Comparison of ENCODE assay signal across 9 cellular contexts in the genomic region with DNA sequence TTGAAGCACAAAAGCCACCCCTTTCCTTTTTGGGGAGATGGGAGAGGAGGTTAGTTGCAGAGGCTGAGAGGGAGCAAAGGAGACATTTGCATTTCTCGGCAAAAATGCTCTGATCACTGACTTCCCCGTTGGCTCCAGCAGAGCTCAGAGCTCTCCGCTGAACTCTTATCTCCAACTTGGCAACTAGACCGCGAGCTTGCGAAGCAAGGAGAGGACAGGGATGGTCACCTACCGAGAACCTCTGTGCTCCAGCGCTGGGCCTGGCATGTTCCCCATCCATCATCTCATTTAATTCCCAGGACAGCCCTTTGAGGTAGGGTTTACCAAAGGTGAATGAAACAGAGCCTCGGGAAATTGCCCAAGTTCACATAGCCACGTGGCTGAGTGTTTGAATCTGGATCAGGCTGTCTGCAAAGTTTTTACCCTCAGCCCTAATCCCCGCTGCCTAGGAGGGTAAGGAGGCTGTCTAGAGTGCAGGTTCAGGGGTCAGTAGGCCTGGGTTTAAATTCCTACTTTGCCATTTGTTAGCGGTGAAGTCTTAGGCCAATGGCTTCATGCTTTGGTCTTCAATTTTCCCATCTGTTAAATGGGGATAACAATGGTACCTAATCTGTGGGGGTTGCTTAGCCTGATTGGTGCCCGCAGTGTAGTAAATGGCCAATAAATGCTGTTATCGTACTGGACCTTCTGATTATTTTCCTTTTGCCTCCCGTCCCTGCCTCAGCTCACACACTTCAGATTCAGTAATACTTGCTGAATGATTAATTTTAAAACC. TPM values are rescaled to one million over a fixed set of nuclear protein-coding genes. Genes with fewer than 3 reads are reported as not detected.
DNase-seq lines count a peak whose midpoint lies in the region; ATAC-seq and TF ChIP-seq lines count a peak whose summit lies in the region.
"Had no signal": no experiment of that assay in that cellular context is flagged by ENCODE, and none has a peak within 500 bp of the region (broad histone marks: within the 10 kb centered on the region; RNA-seq: fewer than 3 reads in every experiment).

No MANE protein-coding gene starts in this region.

- ATAC-seq in CD4-positive, alpha-beta T cell (ENCODE audit: poor library complexity) = peak; percentile 11

- peak overlapping the region; percentile 71 for H3K4me3 Mint-ChIP-seq in CD4-positive, alpha-beta T cell

- H3K36me3 Mint-ChIP-seq in CD4-positive, alpha-beta T cell (ENCODE audit: low read depth) = no peaks in the 10 kb centered on the region

- no peak overlapping the region for H3K27ac ChIP-seq in CD4-positive, alpha-beta T cell (ENCODE audit: low read depth, low read length)
- no peak overlapping the region for H3K27ac ChIP-seq in esophagus squamous epithelium

- no peak for DNase-seq in CD4-positive, alpha-beta T cell
- DNase-seq in OCI-M1 (lab: John Stamatoyannopoulos, UW) (peak; percentile 71), esophagus squamous epithelium (lab: John Stamatoyannopoulos, UW) (no peak), NAMALWA (ENCODE audit: low spot score) (no peak), GM20000 (ENCODE audit: low spot score) (no peak), GM10248 (ENCODE audit: extremely low spot score) (no peak)
- DNase-seq in stimulated activated CD4-positive, alpha-beta T cell treated with anti-CD3 and anti-CD28 coated beads, Interleukin-2, amount 100 ng/mL, for 48 hours = no peak
- DNase-seq: activated effector memory CD4-positive, alpha-beta T cell treated with Interleukin-2 at 50 U/mL for 16 hours had no signal

- peaks cover 54% of the 10 kb centered on the region for H3K27me3 Mint-ChIP-seq in CD4-positive, alpha-beta T cell

- H3K27me3 ChIP-seq in CD4-positive, alpha-beta T cell (ENCODE audit: control insufficient read depth, insufficient read depth, low read length) = peaks cover 47% of the 10 kb centered on the region
- H3K27me3 ChIP-seq in esophagus squamous epithelium = peaks cover 0 to 45% (median 23%) of the 10 kb centered on the region in 4 donors
- H3K27me3 ChIP-seq in neuron (ENCODE audit: insufficient read depth, low read length) = peaks cover 52% of the 10 kb centered on the region

- H3K9me3 Mint-ChIP-seq in CD4-positive, alpha-beta T cell = no peaks in the 10 kb centered on the region

- no peak for TF ChIP-seq CTCF in CD4-positive, alpha-beta T cell (IDR thresholded peaks at IDR 0.05)
- TF ChIP-seq CTCF in esophagus squamous epithelium (IDR thresholded peaks at IDR 0.05) = no peak
- TF ChIP-seq CTCF in GM20000 (IDR thresholded peaks at IDR 0.05; ENCODE audit: extremely low read depth, missing control alignments) = no peak
- no peak for TF ChIP-seq CTCF in GM10248 (IDR thresholded peaks at IDR 0.05; ENCODE audit: control extremely low read depth, extremely low read depth, low read depth, missing control alignments)

- POLR2A ChIA-PET in CD4-positive, alpha-beta T cell (lab: Charles Lee) = interaction anchor here (1.2 kb wide), 1 partner anchor 32 kb away, joined by 3 read pairs; a partner anchor contains a TSS
- POLR2A ChIA-PET in GM10248 (lab: Yijun Ruan, JAX) = interaction anchor here (0.9 kb wide), 1 partner anchor 32 kb away, joined by 3 read pairs; a partner anchor contains a TSS

- CTCF ChIA-PET in CD4-positive, alpha-beta T cell (lab: Charles Lee) = no interaction called here
- CTCF ChIA-PET in GM10248 (lab: Yijun Ruan, JAX) = no interaction called here

- no peaks in the 10 kb centered on the region for H3K9me3 ChIP-seq in CD4-positive, alpha-beta T cell (ENCODE audit: control insufficient read depth, low read length)
- H3K9me3 ChIP-seq in esophagus squamous epithelium (no peaks in the 10 kb centered on the region), neuron (ENCODE audit: low read length) (no peaks in the 10 kb centered on the region)

- H3K4me1 ChIP-seq in esophagus squamous epithelium (peaks cover 20 to 44% (median 21%) of the 10 kb centered on the region in 3 donors), neuron (ENCODE audit: insufficient read depth, low read length) (peaks cover 5% of the 10 kb centered on the region)

- 35 to 50% methylated on average over 4 to 8 of the region's 15 CpGs for WGBS in esophagus squamous epithelium, 2 donors

- peak overlapping the region; percentile 2 for H2AFZ ChIP-seq in neuron (ENCODE audit: low read depth, low read length)

- H3K36me3 ChIP-seq in esophagus squamous epithelium = no peaks in the 10 kb centered on the region
- H3K36me3 ChIP-seq in neuron (ENCODE audit: insufficient read depth, low read length) = no peaks in the 10 kb centered on the region

- H3K4me3 ChIP-seq in esophagus squamous epithelium (peak overlapping the region in 3 of 4 donors; percentile 25 to 67 (median 33)), neuron (ENCODE audit: low read length) (peak overlapping the region; percentile 34)

- H3K4me1 Mint-ChIP-seq in CD4-positive, alpha-beta T cell (ENCODE audit: low read depth) = peaks cover 21% of the 10 kb centered on the region

- intact Hi-C loops in CD4-positive, alpha-beta T cell (cut with DNase I, micrococcal nuclease) = no loop called here
- intact Hi-C loops in esophagus squamous epithelium (cut with DNase I) = no loop called here

- no peak for TF ChIP-seq POLR2A in esophagus squamous epithelium (IDR thresholded peaks at IDR 0.05)

- no peak overlapping the region for H3K27ac Mint-ChIP-seq in CD4-positive, alpha-beta T cell

RNA-seq across cellular contexts. Expression of a gene that starts 3.8 kb away (rescaled TPM):
- total RNA-seq in CD4-positive, alpha-beta T cell = under 1 TPM in 1 of 2 experiments, not detected in 1; 0.52 TPM
- total RNA-seq in esophagus squamous epithelium = not detected

RNA-seq across cellular contexts. Expression of a gene that starts 32.4 kb away (rescaled TPM):
- 1,000 to 10,000 TPM; 1,581 to 1,641 TPM for total RNA-seq in CD4-positive, alpha-beta T cell
- 1,000 to 10,000 TPM in 2 of 4 donors, 100 to 1,000 TPM in 2; 558 to 1,189 (median 843) TPM for total RNA-seq in esophagus squamous epithelium
